ENCODE assay signal across 10 cellular contexts in the genomic region with DNA sequence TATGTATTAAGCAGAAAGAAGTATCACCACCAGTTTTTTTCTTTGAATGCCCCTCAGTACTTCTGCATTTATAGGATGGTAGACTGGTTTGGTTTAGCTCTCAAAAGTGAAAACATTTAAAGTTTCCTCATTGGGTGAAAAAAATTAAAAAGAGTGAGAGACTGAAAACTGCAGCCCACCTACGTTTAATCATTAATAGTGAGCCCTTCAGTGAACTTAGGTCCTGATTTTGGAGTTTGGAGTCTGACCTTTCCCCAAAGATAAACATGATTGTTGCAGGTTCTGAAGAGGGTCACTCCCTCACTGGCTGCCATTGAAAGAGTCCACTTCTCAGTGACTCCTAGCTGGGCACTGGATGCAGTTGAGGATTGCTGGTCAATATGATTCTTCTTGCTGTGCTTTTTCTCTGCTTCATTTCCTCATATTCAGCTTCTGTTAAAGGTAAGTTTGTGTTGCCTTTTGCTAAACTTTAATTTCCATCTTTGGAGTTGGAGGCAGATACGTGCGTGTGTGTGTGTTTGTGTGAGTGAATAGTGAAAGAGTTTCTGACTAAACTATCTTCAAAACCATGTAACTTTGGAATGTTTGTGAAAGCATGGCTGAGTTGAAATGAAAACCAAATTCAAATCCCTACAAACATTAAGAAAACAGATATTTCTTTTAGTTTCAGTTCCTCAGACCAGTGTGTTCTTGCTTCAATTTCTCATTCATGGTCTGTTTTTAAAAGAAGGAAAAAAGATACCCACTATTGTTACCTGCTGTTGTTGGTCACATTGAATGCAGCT. TPM values are rescaled to one million over a fixed set of nuclear protein-coding genes. Genes with fewer than 3 reads are reported as not detected.
DNase-seq lines count a peak whose midpoint lies in the region; ATAC-seq and TF ChIP-seq lines count a peak whose summit lies in the region.
"Had no signal": no experiment of that assay in that cellular context is flagged by ENCODE, and none has a peak within 500 bp of the region (broad histone marks: within the 10 kb centered on the region; RNA-seq: fewer than 3 reads in every experiment).

A gene (plus strand): TSS at position 295 of the 785 bp plus-strand sequence. CDS start 86 bp downstream, at position 381.

- intact Hi-C loops in Caco-2 (cut with micrococcal nuclease; ENCODE audit: unreplicated experiment): no loop called here
- intact Hi-C loops in posterior cingulate gyrus (cut with DNase I): no loop called here

- H3K27me3 ChIP-seq in Caco-2 (replicated peaks; ENCODE audit: control insufficient read depth, insufficient read depth, low read length): no peaks in the 10 kb centered on the region; the same call in 1 of the 2 replicates

- H3K4me1 Mint-ChIP-seq in Caco-2 (ENCODE audit: low read depth, unreplicated experiment): peaks cover 13% of the 10 kb centered on the region

- H3K27ac ChIP-seq in caudate nucleus (ENCODE audit: low read depth, low read length): peak within 1 kb of the TSS; percentile 1

- no peak within 1 kb of the TSS for H3K27ac Mint-ChIP-seq in Caco-2 (ENCODE audit: unreplicated experiment)

- peaks cover 3% of the 10 kb centered on the region for H3K27me3 Mint-ChIP-seq in Caco-2 (ENCODE audit: insufficient read depth, unreplicated experiment)

- TF ChIP-seq CTCF in Caco-2 (IDR thresholded peaks at IDR 0.05; ENCODE audit: insufficient read depth in 1 of 2, low read depth in 1 of 2, low read length in 1 of 2, severe bottlenecking in 1 of 2, unreplicated experiment in 1 of 2): no peak

- DNase-seq in Caco-2 (no peak), caudate nucleus (lab: John Stamatoyannopoulos, UW) (no peak), posterior cingulate gyrus (no peak), NCI-H1436 (lab: John Stamatoyannopoulos, UW) (no peak), DMS53 (lab: John Stamatoyannopoulos, UW) (no peak), NCI-H1092 (lab: John Stamatoyannopoulos, UW) (no peak)
- DNase-seq: activated effector memory CD4-positive, alpha-beta T cell treated with Interleukin-2 at 50 U/mL for 16 hours had no signal

- no peaks in the 10 kb centered on the region for H3K9me3 ChIP-seq in Caco-2

- H3K36me3 Mint-ChIP-seq in Caco-2 (ENCODE audit: insufficient read depth, unreplicated experiment): no peaks in the 10 kb centered on the region

- H3K4me3 Mint-ChIP-seq in Caco-2 (ENCODE audit: unreplicated experiment): peak within 1 kb of the TSS; percentile 10

- CTCF ChIA-PET in Caco-2 (lab: Charles Lee): no interaction called here

- no peaks in the 10 kb centered on the region for H3K9me3 Mint-ChIP-seq in Caco-2 (ENCODE audit: unreplicated experiment)

- peaks cover 22% of the 10 kb centered on the region; the same call in 1 of the 2 replicates for H3K4me1 ChIP-seq in Caco-2

- ATAC-seq in GM21360 (IDR thresholded peaks at IDR 0.05; ENCODE audit: unreplicated experiment): peak; percentile 76
- peak; percentile 88 for ATAC-seq in HG03159 (IDR thresholded peaks at IDR 0.05; ENCODE audit: unreplicated experiment)

- H3K36me3 ChIP-seq in Caco-2 (ENCODE audit: control insufficient read depth, insufficient read depth, low read length): no peaks in the 10 kb centered on the region; the same call in 1 of the 2 replicates

- POLR2A ChIA-PET in Caco-2 (lab: Charles Lee): no interaction called here

- BruUV-seq in Caco-2 (replicated peaks; lab: Mats Ljungman, UMichigan): no TSS peak

- H3K4me3 ChIP-seq in Caco-2 (ENCODE audit: low read depth, low read length): peak within 1 kb of the TSS; percentile 23

RNA-seq across cellular contexts. Expression of the gene that starts here (rescaled TPM):
- 0.77 and 2.1 TPM in 2 replicates for total RNA-seq in Caco-2 (2022)
- total RNA-seq: ureter had no signal
